In the genomic region with DNA sequence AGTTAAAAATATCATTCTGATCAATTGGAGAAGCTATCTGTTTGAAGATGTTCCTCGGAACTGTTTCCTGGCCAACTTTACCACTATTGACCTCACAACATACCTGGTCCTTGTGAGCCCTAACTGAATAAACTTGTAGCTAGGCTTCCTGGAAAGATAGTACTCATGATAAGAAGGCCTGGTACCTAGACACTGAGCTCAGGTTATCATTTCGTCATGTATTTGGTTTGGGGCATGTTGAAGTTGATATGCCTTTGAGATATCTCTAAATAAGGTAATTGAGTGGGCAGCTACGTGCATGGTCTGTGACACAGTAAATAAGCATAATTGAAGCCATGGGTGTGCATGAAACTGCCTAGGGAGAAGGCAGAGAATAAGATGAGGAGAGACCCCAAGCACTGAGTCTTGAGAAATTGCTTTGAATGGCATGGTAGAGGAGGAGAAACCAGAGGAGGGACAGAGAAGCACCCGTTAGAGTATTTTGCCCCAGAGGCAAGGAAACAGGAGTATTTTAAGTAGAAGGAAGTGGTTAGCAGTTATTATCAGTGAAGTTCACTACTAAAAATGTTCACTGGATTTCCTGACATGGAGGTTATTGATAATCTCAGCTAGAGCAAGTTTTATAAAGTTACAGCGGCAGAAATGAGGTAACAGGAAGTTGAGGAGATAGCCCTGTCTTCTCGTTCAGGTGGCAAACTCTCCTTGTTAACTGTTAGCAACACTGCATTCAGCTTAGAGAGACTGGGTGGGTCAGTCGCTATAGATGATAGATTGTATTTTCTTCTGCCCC, we compare ENCODE assay signal across 11 cellular contexts. TPM values are rescaled to one million over a fixed set of nuclear protein-coding genes. Genes with fewer than 3 reads are reported as not detected.
A peak's percentile ranks its signal among the peaks of the same experiment; 100 is the strongest.
DNase-seq lines count a peak whose midpoint lies in the region; ATAC-seq and TF ChIP-seq lines count a peak whose summit lies in the region.
"Had no signal": no experiment of that assay in that cellular context is flagged by ENCODE, and none has a peak within 500 bp of the region (broad histone marks: within the 10 kb centered on the region; RNA-seq: fewer than 3 reads in every experiment).

No MANE protein-coding gene starts in this region.

- H3K4me1 Mint-ChIP-seq in T-helper 17 cell (peaks cover 11% of the 10 kb centered on the region), naive B cell (peaks cover 11 to 38% (median 20%) of the 10 kb centered on the region in 3 donors)

- peaks cover 5 to 17% (median 14%) of the 10 kb centered on the region in 7 donors for H3K9me3 Mint-ChIP-seq in naive B cell

- DNase-seq in GM12865 (ENCODE audit: low read depth): peak; percentile 26
- DNase-seq in T-helper 17 cell: no peak
- peak; percentile 7 for DNase-seq in naive B cell
- no peak for DNase-seq in NCI-H1930 (lab: John Stamatoyannopoulos, UW)
- DNase-seq in ureter (ENCODE audit: low spot score): no peak
- DNase-seq: aorta; HCEC 1CT; SHP77; stimulated activated CD4-positive, alpha-beta T cell treated with anti-CD3 and anti-CD28 coated beads, Interleukin-15, amount 100 ng/mL, for 24 hours had no signal

- peak; percentile 50 for ATAC-seq in HG02870 (IDR thresholded peaks at IDR 0.05; ENCODE audit: unreplicated experiment)
- peak; percentile 50 for ATAC-seq in T-helper 17 cell
- ATAC-seq in naive B cell (ENCODE audit: low read depth in 2 of 2): peak; percentile 47 to 66
- no peak for ATAC-seq in HG03097 (IDR thresholded peaks at IDR 0.05; ENCODE audit: low FRiP score, unreplicated experiment)

- H3K27me3 Mint-ChIP-seq in T-helper 17 cell: no peaks in the 10 kb centered on the region
- H3K27me3 Mint-ChIP-seq in naive B cell: no peaks in the 10 kb centered on the region

- H3K9me3 ChIP-seq in T-helper 17 cell (ENCODE audit: control insufficient read depth, low read length, poor library complexity, severe bottlenecking): peaks cover 6% of the 10 kb centered on the region

- H3K27ac Mint-ChIP-seq in T-helper 17 cell (peak overlapping the region; percentile 75), naive B cell (peak overlapping the region; percentile 5 to 89 (median 74))

- H3K4me3 Mint-ChIP-seq in T-helper 17 cell (peak overlapping the region; percentile 66), naive B cell (peak overlapping the region; percentile 42 to 82 (median 66))

- no peak overlapping the region for H3K4me3 ChIP-seq in GM12865 (ENCODE audit: low read depth, low read length)

- H3K36me3 Mint-ChIP-seq in T-helper 17 cell (ENCODE audit: low read depth): no peaks in the 10 kb centered on the region
- peaks cover 5 to 13% of the 10 kb centered on the region in 2 donors for H3K36me3 Mint-ChIP-seq in naive B cell

- TF ChIP-seq CTCF in GM12865 (IDR thresholded peaks at IDR 0.05; ENCODE audit: insufficient read depth, low read depth, low read length, missing control alignments): no peak

RNA-seq across cellular contexts. Expression of gene CC2D2B, which starts 55.6 kb away (rescaled TPM):
- total RNA-seq in T-helper 17 cell (under 1 TPM; 0.17 to 0.55 TPM), ureter (7.0 TPM)
- polyA plus RNA-seq in naive B cell (ENCODE audit: low read depth in 6 of 6): under 1 TPM in 3 of 6 donors, not detected in 3; 0.20 to 0.37 (median 0.22) TPM

Comparison
In these comparisons a context has a peak if more than half of its experiments do, and no peak if none do; other contexts are left out.
1. DNase-seq: peak in GM12865 (single experiment) and naive B cell (single experiment); none in T-helper 17 cell (0 of 3), NCI-H1930 (0 of 2) and ureter (single experiment).